In genomic region chr9:108163321-108164005, GRCh38 we compare ENCODE assay signal across 19 cellular contexts.
DNase-seq lines count a peak whose midpoint lies in the region; ATAC-seq and TF ChIP-seq lines count a peak whose summit lies in the region.
"Had no signal": no experiment of that assay in that cellular context is flagged by ENCODE, and none has a peak within 500 bp of the region (broad histone marks: within the 10 kb centered on the region; RNA-seq: fewer than 3 reads in every experiment).

No MANE protein-coding gene starts in this region.

- no peak overlapping the region for H3K4me3 Mint-ChIP-seq in MCF 10A (ENCODE audit: unreplicated experiment)
- H3K4me3 Mint-ChIP-seq: activated naive CD4-positive, alpha-beta T cell treated with anti-CD3 and anti-CD28 coated beads, Interleukin-2, amount 10 ng/mL, durations not matched to agents 7 days and 5 days; stimulated activated naive CD8-positive, alpha-beta T cell treated with anti-CD3 and anti-CD28 coated beads, Interleukin-15, Interleukin-2, amounts not matched to agents 100 ng/mL and 50 ng/mL, for 24 hours; T-helper 1 cell treated with Interleukin-12 subunit alpha and Interleukin-12 subunit beta and Interleukin-4 antibody, amounts not matched to agents 30 μg/mL and 1 μg/mL, for 36 hours had no signal

- H3K27me3 Mint-ChIP-seq in MCF 10A (ENCODE audit: insufficient read depth, unreplicated experiment), result no peaks in the 10 kb centered on the region
- H3K27me3 Mint-ChIP-seq: activated naive CD4-positive, alpha-beta T cell treated with anti-CD3 and anti-CD28 coated beads, Interleukin-2, amount 10 ng/mL, durations not matched to agents 7 days and 5 days; stimulated activated naive CD8-positive, alpha-beta T cell treated with anti-CD3 and anti-CD28 coated beads, Interleukin-15, Interleukin-2, amounts not matched to agents 100 ng/mL and 50 ng/mL, for 24 hours had no signal

- H3K4me1 ChIP-seq in breast epithelium (no peaks in the 10 kb centered on the region), mammary epithelial cell (ENCODE audit: insufficient read depth, low read length) (peaks cover 21% of the 10 kb centered on the region)

- peak overlapping the region; percentile 7 for H3K27ac Mint-ChIP-seq in MCF 10A (ENCODE audit: low read depth, unreplicated experiment)
- H3K27ac Mint-ChIP-seq: activated naive CD4-positive, alpha-beta T cell treated with anti-CD3 and anti-CD28 coated beads, Interleukin-2, amount 10 ng/mL, durations not matched to agents 7 days and 5 days; stimulated activated naive CD8-positive, alpha-beta T cell treated with anti-CD3 and anti-CD28 coated beads, Interleukin-15, Interleukin-2, amounts not matched to agents 100 ng/mL and 50 ng/mL, for 24 hours; T-helper 1 cell treated with Interleukin-12 subunit alpha and Interleukin-12 subunit beta and Interleukin-4 antibody, amounts not matched to agents 30 μg/mL and 1 μg/mL, for 36 hours had no signal

- DNase-seq in MCF 10A (ENCODE audit: unreplicated experiment) (peak; percentile 65), breast epithelium (ENCODE audit: low spot score in 2 of 2) (no peak), mammary epithelial cell (peak; percentile 79), kidney glomerular epithelial cell (lab: John Stamatoyannopoulos, UW) (peak; percentile 6), NCI-H2081 treated with DMSO at 0.1 percent for 48 hours (lab: John Stamatoyannopoulos, UW) (no peak), NCI-H2227 (lab: John Stamatoyannopoulos, UW; ENCODE audit: unreplicated experiment) (no peak)
- DNase-seq: activated CD4-positive, alpha-beta T cell treated with anti-CD3 and anti-CD28 coated beads for 1 hour; activated naive CD4-positive, alpha-beta T cell treated with anti-CD3 and anti-CD28 coated beads, Interleukin-2, amount 10 ng/mL, durations not matched to agents 7 days and 5 days; Caco-2; effector memory CD4-positive, alpha-beta T cell; NCI-H2107; ovary had no signal

- CTCF ChIA-PET in MCF 10A (lab: Yijun Ruan, JAX), result interaction anchor here (0.6 to 1.2 kb wide), 5 partner anchors 19 to 272 kb away, joined by 3 read pairs; no protein-coding TSS in a partner anchor
- CTCF ChIA-PET in mammary epithelial cell (lab: Charles Lee; ENCODE audit: low non-redundant PET), result no interaction called here

- peaks cover 5% of the 10 kb centered on the region for H3K36me3 Mint-ChIP-seq in MCF 10A (ENCODE audit: insufficient read depth, unreplicated experiment)
- H3K36me3 Mint-ChIP-seq: activated naive CD4-positive, alpha-beta T cell treated with anti-CD3 and anti-CD28 coated beads, Interleukin-2, amount 10 ng/mL, durations not matched to agents 7 days and 5 days had no signal

- BruUV-seq in MCF 10A (replicated peaks; lab: Mats Ljungman, UMichigan) (no TSS peak), mammary epithelial cell (replicated peaks; lab: Mats Ljungman, UMichigan) (no TSS peak)

- TF ChIP-seq CTCF in MCF 10A (IDR thresholded peaks at IDR 0.05; ENCODE audit: unreplicated experiment) (no peak), breast epithelium (IDR thresholded peaks at IDR 0.05) (no peak), mammary epithelial cell (conservative IDR thresholded peaks at IDR 0.05 in 1 of 2, IDR thresholded peaks at IDR 0.05 in 1 of 2; ENCODE audit: extremely low read depth in 1 of 2, insufficient read depth in 1 of 2, low read depth in 1 of 2, low read length in 2 of 2) (no peak)

- peak overlapping the region; percentile 20 for H3K9ac ChIP-seq in mammary epithelial cell (ENCODE audit: insufficient read depth, low read length)

- no peak for TF ChIP-seq POLR2A in breast epithelium (IDR thresholded peaks at IDR 0.05)

- no peaks in the 10 kb centered on the region for H3K9me3 Mint-ChIP-seq in MCF 10A (ENCODE audit: unreplicated experiment)
- H3K9me3 Mint-ChIP-seq: T-helper 1 cell treated with Interleukin-12 subunit alpha and Interleukin-12 subunit beta and Interleukin-4 antibody, amounts not matched to agents 30 μg/mL and 1 μg/mL, for 36 hours had no signal

- H3K36me3 ChIP-seq in breast epithelium, result no peaks in the 10 kb centered on the region
- H3K36me3 ChIP-seq in mammary epithelial cell (ENCODE audit: insufficient read depth, low read length), result no peaks in the 10 kb centered on the region
- H3K36me3 ChIP-seq: cardiac muscle cell, gastroesophageal sphincter, ovary had no signal

- in situ Hi-C loops in mammary epithelial cell (cut with MboI; ENCODE audit: low sequenced_read_pairs in 2 of 2), result no loop called here

- no peaks in the 10 kb centered on the region for H3K79me2 ChIP-seq in mammary epithelial cell (ENCODE audit: insufficient read depth, low read length)

- H3K27me3 ChIP-seq in breast epithelium (no peaks in the 10 kb centered on the region), mammary epithelial cell (ENCODE audit: insufficient read depth, low read length) (no peaks in the 10 kb centered on the region)
- H3K27me3 ChIP-seq: cardiac muscle cell, gastroesophageal sphincter, ovary had no signal

- 27% methylated on average over 6 of the region's 6 CpGs for WGBS in mammary epithelial cell (ENCODE audit: low coverage, missing lambda C conversion rate)

- H2AFZ ChIP-seq in mammary epithelial cell (ENCODE audit: low read depth, low read length), result peak overlapping the region; percentile 29

- H3K9me3 ChIP-seq in breast epithelium, result no peaks in the 10 kb centered on the region
- H3K9me3 ChIP-seq in mammary epithelial cell (replicated peaks; ENCODE audit: insufficient read depth, low read length), result no peaks in the 10 kb centered on the region
- H3K9me3 ChIP-seq: Caco-2, gastroesophageal sphincter, ovary had no signal

- POLR2A ChIA-PET in MCF 10A (lab: Yijun Ruan, JAX), result interaction anchor here (0.7 to 1.3 kb wide), 2 partner anchors 10 to 11 kb away, joined by 3 read pairs; no protein-coding TSS in a partner anchor

- ATAC-seq in HG03521 (IDR thresholded peaks at IDR 0.05; ENCODE audit: unreplicated experiment) (no peak), HG02870 (IDR thresholded peaks at IDR 0.05; ENCODE audit: unreplicated experiment) (no peak)
- ATAC-seq: gastroesophageal sphincter had no signal

- H3K4me2 ChIP-seq in mammary epithelial cell (ENCODE audit: insufficient read depth, low read depth, low read length), result peak overlapping the region; percentile 22

- no peaks in the 10 kb centered on the region for H4K20me1 ChIP-seq in mammary epithelial cell (ENCODE audit: insufficient read depth, low read length)

- H3K27ac ChIP-seq in breast epithelium (no peak overlapping the region), mammary epithelial cell (ENCODE audit: insufficient read depth, low read depth, low read length) (peak overlapping the region; percentile 42)
- H3K27ac ChIP-seq: cardiac muscle cell, gastroesophageal sphincter, ovary, RWPE1 had no signal

- intact Hi-C loops in MCF 10A (cut with micrococcal nuclease), result no loop called here
- intact Hi-C loops in breast epithelium (cut with DNase I; ENCODE audit: low total_unique reads), result no loop called here
- intact Hi-C loops in mammary epithelial cell (cut with micrococcal nuclease), result no loop called here

- no peak overlapping the region for H3K4me3 ChIP-seq in breast epithelium
- no peak overlapping the region for H3K4me3 ChIP-seq in mammary epithelial cell (replicated peaks in 1 of 3; ENCODE audit: insufficient read depth in 1 of 3, low read depth in 2 of 3, low read length in 3 of 3)
- H3K4me3 ChIP-seq: cardiac muscle cell, gastroesophageal sphincter, ovary had no signal

- H3K4me1 Mint-ChIP-seq in MCF 10A (ENCODE audit: insufficient read depth, unreplicated experiment), result peaks cover 13% of the 10 kb centered on the region
- H3K4me1 Mint-ChIP-seq: activated naive CD4-positive, alpha-beta T cell treated with anti-CD3 and anti-CD28 coated beads, Interleukin-2, amount 10 ng/mL, durations not matched to agents 7 days and 5 days had no signal

- dilution Hi-C loops in mammary epithelial cell (cut with HindIII; ENCODE audit: low sequenced_read_pairs), result no loop called here

Comparison
In these comparisons a context has a peak if more than half of its experiments do, and no peak if none do; other contexts are left out.
1. DNase-seq: peak in MCF 10A (single experiment), mammary epithelial cell (single experiment) and kidney glomerular epithelial cell (single experiment); none in breast epithelium (0 of 2), NCI-H2081 treated with DMSO at 0.1 percent for 48 hours (single experiment) and NCI-H2227 (single experiment).